Comparison of ENCODE assay signal across 8 cellular contexts in genomic region chr21:34582506-34583150, GRCh38. TPM values are rescaled to one million over a fixed set of nuclear protein-coding genes. Genes with fewer than 3 reads are reported as not detected.
DNase-seq lines count a peak whose midpoint lies in the region; ATAC-seq and TF ChIP-seq lines count a peak whose summit lies in the region.
"Had no signal": no experiment of that assay in that cellular context is flagged by ENCODE, and none has a peak within 500 bp of the region (broad histone marks: within the 10 kb centered on the region; RNA-seq: fewer than 3 reads in every experiment).

No MANE protein-coding gene starts in this region.

- H3K4me3 ChIP-seq in GM12875 (ENCODE audit: low read depth, low read length) (no peak overlapping the region), WERI-Rb-1 (ENCODE audit: low read depth, low read length) (no peak overlapping the region), cardiac muscle cell (no peak overlapping the region)

- peaks cover 4% of the 10 kb centered on the region for H3K9me3 Mint-ChIP-seq in stimulated activated effector memory CD8-positive, alpha-beta T cell treated with anti-CD3 and anti-CD28 coated beads, Interleukin-12 subunit alpha, Interleukin-12 subunit beta, amount 100 ng/mL, for 72 hours

- DNase-seq in WERI-Rb-1 (no peak), cardiac muscle cell (ENCODE audit: low read depth in 1 of 2, low spot score in 1 of 2) (peak; percentile 49 to 74), NCI-H345 treated with DMSO at 0.1 percent for 48 hours (lab: John Stamatoyannopoulos, UW; ENCODE audit: unreplicated experiment) (no peak), mucosa of gallbladder (ENCODE audit: low spot score) (no peak)
- no peak for DNase-seq in stimulated activated effector memory CD8-positive, alpha-beta T cell treated with anti-CD3 and anti-CD28 coated beads, Interleukin-12 subunit alpha, Interleukin-12 subunit beta, amount 100 ng/mL, for 72 hours (ENCODE audit: low spot score in 2 of 2)
- DNase-seq: activated B cell treated with CpG ODN at 0.5 μM for 24 hours had no signal

- H3K27ac ChIP-seq in WERI-Rb-1 (no peak overlapping the region), cardiac muscle cell (no peak overlapping the region)

- peak; percentile 51 for ATAC-seq in HG03175 (IDR thresholded peaks at IDR 0.05; ENCODE audit: unreplicated experiment)
- peak; percentile 49 for ATAC-seq in stimulated activated effector memory CD8-positive, alpha-beta T cell treated with anti-CD3 and anti-CD28 coated beads, Interleukin-12 subunit alpha, Interleukin-12 subunit beta, amount 100 ng/mL, for 72 hours

- H3K4me1 Mint-ChIP-seq in stimulated activated effector memory CD8-positive, alpha-beta T cell treated with anti-CD3 and anti-CD28 coated beads, Interleukin-12 subunit alpha, Interleukin-12 subunit beta, amount 100 ng/mL, for 72 hours: peaks cover 22% of the 10 kb centered on the region
- H3K4me1 Mint-ChIP-seq: activated B cell treated with CpG ODN at 0.5 μM for 24 hours had no signal

- H3K27ac Mint-ChIP-seq in stimulated activated effector memory CD8-positive, alpha-beta T cell treated with anti-CD3 and anti-CD28 coated beads, Interleukin-12 subunit alpha, Interleukin-12 subunit beta, amount 100 ng/mL, for 72 hours: no peak overlapping the region
- H3K27ac Mint-ChIP-seq: activated B cell treated with CpG ODN at 0.5 μM for 24 hours had no signal

- H3K36me3 ChIP-seq in WERI-Rb-1 (no peaks in the 10 kb centered on the region), cardiac muscle cell (no peaks in the 10 kb centered on the region)

- peaks cover 12% of the 10 kb centered on the region for H3K4me1 ChIP-seq in cardiac muscle cell (ENCODE audit: low read depth)

- no peak overlapping the region for H3K4me3 Mint-ChIP-seq in stimulated activated effector memory CD8-positive, alpha-beta T cell treated with anti-CD3 and anti-CD28 coated beads, Interleukin-12 subunit alpha, Interleukin-12 subunit beta, amount 100 ng/mL, for 72 hours
- H3K4me3 Mint-ChIP-seq: activated B cell treated with CpG ODN at 0.5 μM for 24 hours had no signal

- TF ChIP-seq CTCF in GM12875 (IDR thresholded peaks at IDR 0.05; ENCODE audit: borderline replicate concordance, insufficient read depth, low read depth, low read length): peak; percentile 54; the same call in 1 of the 2 replicates
- peak; percentile 51 for TF ChIP-seq CTCF in WERI-Rb-1 (IDR thresholded peaks at IDR 0.05; ENCODE audit: low read depth, low read length)
- TF ChIP-seq CTCF in cardiac muscle cell (IDR thresholded peaks at IDR 0.05; ENCODE audit: low read depth, low read length): peak; percentile 65

- H3K36me3 Mint-ChIP-seq in stimulated activated effector memory CD8-positive, alpha-beta T cell treated with anti-CD3 and anti-CD28 coated beads, Interleukin-12 subunit alpha, Interleukin-12 subunit beta, amount 100 ng/mL, for 72 hours: no peaks in the 10 kb centered on the region

- H3K27me3 ChIP-seq in WERI-Rb-1 (ENCODE audit: insufficient read depth, low read depth, severe bottlenecking): no peaks in the 10 kb centered on the region
- no peaks in the 10 kb centered on the region for H3K27me3 ChIP-seq in cardiac muscle cell

- H3K9me3 ChIP-seq in WERI-Rb-1 (ENCODE audit: severe bottlenecking): no peaks in the 10 kb centered on the region
- no peaks in the 10 kb centered on the region for H3K9me3 ChIP-seq in cardiac muscle cell (ENCODE audit: low read depth)

RNA-seq across cellular contexts. Expression of gene RCAN1, which starts 32.3 kb away (rescaled TPM):
- total RNA-seq in cardiac muscle cell (47.4 and 48.4 TPM in 2 replicates), mucosa of gallbladder (30.9 TPM)
- polyA plus RNA-seq in cardiac muscle cell: 96.2 and 104 TPM in 2 replicates

Comparison
In these comparisons a context has a peak if more than half of its experiments do, and no peak if none do; other contexts are left out.
1. DNase-seq: peak in cardiac muscle cell (2 of 2); none in WERI-Rb-1 (single experiment), stimulated activated effector memory CD8-positive, alpha-beta T cell treated with anti-CD3 and anti-CD28 coated beads, Interleukin-12 subunit alpha, Interleukin-12 subunit beta, amount 100 ng/mL, for 72 hours (0 of 2), NCI-H345 treated with DMSO at 0.1 percent for 48 hours (single experiment) and mucosa of gallbladder (single experiment).
2. Peak in every context shown above with its lines, with median percentiles within 50 percentile points of each other: CTCF ChIP-seq.